ENCODE assay signal across 8 cellular contexts in the genomic region with DNA sequence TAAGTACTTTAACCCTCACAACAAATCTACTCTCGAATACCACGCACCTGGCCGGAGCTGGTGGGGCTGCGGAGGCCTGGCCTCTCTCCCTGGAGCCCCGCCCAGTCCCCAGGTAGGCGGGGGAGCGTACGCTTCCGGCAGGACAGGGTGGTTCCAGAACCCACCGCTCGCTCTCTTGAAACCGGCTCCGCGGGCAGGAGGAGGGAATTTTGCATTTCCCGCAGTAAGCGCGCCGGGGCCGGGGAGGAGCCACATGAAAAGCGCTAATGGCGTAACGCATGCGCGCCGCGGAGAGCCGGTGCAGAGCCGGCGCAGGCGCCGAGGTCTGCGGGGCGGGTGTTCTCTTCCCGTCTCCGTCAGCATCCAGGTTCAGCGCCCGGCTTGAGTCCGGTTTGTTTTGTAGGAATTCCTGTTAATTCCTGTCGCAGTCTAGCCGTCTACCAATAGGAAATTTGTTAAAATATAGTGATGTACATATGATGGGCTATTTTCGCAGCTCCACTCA. TPM values are rescaled to one million over a fixed set of nuclear protein-coding genes. Genes with fewer than 3 reads are reported as not detected.
DNase-seq lines count a peak whose midpoint lies in the region; ATAC-seq and TF ChIP-seq lines count a peak whose summit lies in the region.

No MANE protein-coding gene starts in this region.

- no TSS peak for BruUV-seq in OCI-LY7 (replicated peaks; lab: Mats Ljungman, UMichigan)

- WGBS in HUES64: 3% methylated on average over 41 of the region's 41 CpGs

- peak overlapping the region; percentile 78 to 82 for H3K4me3 Mint-ChIP-seq in activated T-cell treated with anti-CD3 and anti-CD28 coated beads, Interleukin-2, amount 50 U/mL, for 72 hours
- H3K4me3 Mint-ChIP-seq in naive thymus-derived CD4-positive, alpha-beta T cell: peak overlapping the region; percentile 68 to 90 (median 82)
- H3K4me3 Mint-ChIP-seq in stimulated activated naive B cell treated with anti-CD40 and anti-IgM and Interleukin-4, amounts not matched to agents 10 μg/mL and 1 μg/mL and 100 μg/mL, for 72 hours: peak overlapping the region; percentile 64 to 90

- H3K79me2 ChIP-seq in OCI-LY7 (ENCODE audit: insufficient read depth, low read depth, low read length): no peaks in the 10 kb centered on the region
- no peaks in the 10 kb centered on the region for H3K79me2 ChIP-seq in fibroblast of lung (ENCODE audit: control insufficient read depth, insufficient read depth, low read length)

- H3K27ac ChIP-seq in HUES64 (ENCODE audit: low read depth, low read length): peak overlapping the region; percentile 56; the same call in 1 of the 2 replicates
- no peak overlapping the region for H3K27ac ChIP-seq in OCI-LY7 (ENCODE audit: low read depth, low read length, poor library complexity, severe bottlenecking)
- no peak overlapping the region for H3K27ac ChIP-seq in fibroblast of lung (ENCODE audit: insufficient read depth, low read length)
- peak overlapping the region; percentile 36 for H3K27ac ChIP-seq in naive thymus-derived CD4-positive, alpha-beta T cell (ENCODE audit: low read depth, low read length)

- H3K4me2 ChIP-seq in OCI-LY7 (ENCODE audit: low read length) (peak overlapping the region; percentile 71), fibroblast of lung (ENCODE audit: extremely low read depth, insufficient read depth, low read length) (peak overlapping the region; percentile 46)

- H3K36me3 Mint-ChIP-seq in activated T-cell treated with anti-CD3 and anti-CD28 coated beads, Interleukin-2, amount 50 U/mL, for 72 hours (ENCODE audit: insufficient read depth in 2 of 2): no peaks in the 10 kb centered on the region
- peaks cover 0 to 4% (median 0%) of the 10 kb centered on the region in 5 donors for H3K36me3 Mint-ChIP-seq in naive thymus-derived CD4-positive, alpha-beta T cell
- no peaks in the 10 kb centered on the region for H3K36me3 Mint-ChIP-seq in stimulated activated naive B cell treated with anti-CD40 and anti-IgM and Interleukin-4, amounts not matched to agents 10 μg/mL and 1 μg/mL and 100 μg/mL, for 72 hours

- H2AFZ ChIP-seq in OCI-LY7 (ENCODE audit: low read length): peak overlapping the region; percentile 97
- H2AFZ ChIP-seq in fibroblast of lung (ENCODE audit: low read length): peak overlapping the region; percentile 77

- TF ChIP-seq CTCF in OCI-LY7 (conservative IDR thresholded peaks at IDR 0.05; ENCODE audit: low read length) (no peak), fibroblast of lung (conservative IDR thresholded peaks at IDR 0.05 in 1 of 2, IDR thresholded peaks at IDR 0.05 in 1 of 2; ENCODE audit: low read depth in 1 of 2, low read length in 2 of 2) (no peak)

- ATAC-seq in GM21515 (IDR thresholded peaks at IDR 0.05; ENCODE audit: unreplicated experiment): peak; percentile 79
- peak; percentile 81 to 89 for ATAC-seq in activated T-cell treated with anti-CD3 and anti-CD28 coated beads, Interleukin-2, amount 50 U/mL, for 72 hours (replicated peaks in 1 of 2)
- peak; percentile 86 for ATAC-seq in naive thymus-derived CD4-positive, alpha-beta T cell
- ATAC-seq in stimulated activated naive B cell treated with anti-CD40 and anti-IgM and Interleukin-4, amounts not matched to agents 10 μg/mL and 1 μg/mL and 100 μg/mL, for 72 hours (replicated peaks): peak; percentile 85 to 91

- peaks cover 19% of the 10 kb centered on the region for H3K4me1 ChIP-seq in HUES64 (ENCODE audit: insufficient read depth, low read length)
- H3K4me1 ChIP-seq in OCI-LY7 (ENCODE audit: insufficient read depth, low read length, poor library complexity, severe bottlenecking): peaks cover 13% of the 10 kb centered on the region
- H3K4me1 ChIP-seq in fibroblast of lung (ENCODE audit: control insufficient read depth, extremely low read depth, insufficient read depth, low read length): no peaks in the 10 kb centered on the region
- peaks cover 7 to 8% of the 10 kb centered on the region in 2 donors for H3K4me1 ChIP-seq in naive thymus-derived CD4-positive, alpha-beta T cell (ENCODE audit: control insufficient read depth in 2 of 2, insufficient read depth in 2 of 2, low read length in 2 of 2)

- H3K9me3 ChIP-seq in HUES64 (ENCODE audit: insufficient read depth, low read depth, low read length) (no peaks in the 10 kb centered on the region), OCI-LY7 (ENCODE audit: low read length) (no peaks in the 10 kb centered on the region), fibroblast of lung (ENCODE audit: control insufficient read depth, insufficient read depth, low read depth, low read length) (no peaks in the 10 kb centered on the region)
- no peaks in the 10 kb centered on the region for H3K9me3 ChIP-seq in naive thymus-derived CD4-positive, alpha-beta T cell (ENCODE audit: control insufficient read depth in 2 of 3, low read length in 3 of 3)

- intact Hi-C loops in OCI-LY7 (cut with micrococcal nuclease; ENCODE audit: unreplicated experiment): loop anchor here (5.0 to 10.0 kb wide), 8 partner anchors 91 to 1414 kb away; no protein-coding TSS in a partner anchor
- intact Hi-C loops in naive thymus-derived CD4-positive, alpha-beta T cell (cut with micrococcal nuclease): loop anchor here (1.0 to 10.0 kb wide), 18 partner anchors 161 to 1621 kb away; a partner anchor contains a TSS

- DNase-seq in DMS 273 (lab: John Stamatoyannopoulos, UW; ENCODE audit: unreplicated experiment) (peak; percentile 94), OCI-LY7 (ENCODE audit: low spot score) (peak; percentile 74), fibroblast of lung (ENCODE audit: low read depth in 2 of 2) (peak; percentile 68 to 72)
- peak; percentile 74 to 81 for DNase-seq in activated T-cell treated with anti-CD3 and anti-CD28 coated beads, Interleukin-2, amount 50 U/mL, for 72 hours
- DNase-seq in naive thymus-derived CD4-positive, alpha-beta T cell: peak; percentile 72 to 84 (median 80)
- DNase-seq in stimulated activated naive B cell treated with anti-CD40 and anti-IgM and Interleukin-4, amounts not matched to agents 10 μg/mL and 1 μg/mL and 100 μg/mL, for 72 hours: peak; percentile 68

- no peaks in the 10 kb centered on the region for H3K36me3 ChIP-seq in HUES64 (ENCODE audit: insufficient read depth, low read length)
- H3K36me3 ChIP-seq in OCI-LY7 (ENCODE audit: insufficient read depth, low read length): no peaks in the 10 kb centered on the region
- no peaks in the 10 kb centered on the region for H3K36me3 ChIP-seq in fibroblast of lung (ENCODE audit: control insufficient read depth, insufficient read depth, low read length)
- H3K36me3 ChIP-seq in naive thymus-derived CD4-positive, alpha-beta T cell (ENCODE audit: control insufficient read depth in 2 of 3, insufficient read depth in 3 of 3, low read length in 3 of 3): no peaks in the 10 kb centered on the region

- H3K27ac Mint-ChIP-seq in activated T-cell treated with anti-CD3 and anti-CD28 coated beads, Interleukin-2, amount 50 U/mL, for 72 hours: no peak overlapping the region
- peak overlapping the region in 8 of 9 donors; percentile 66 to 90 (median 78) for H3K27ac Mint-ChIP-seq in naive thymus-derived CD4-positive, alpha-beta T cell
- peak overlapping the region; percentile 43 for H3K27ac Mint-ChIP-seq in stimulated activated naive B cell treated with anti-CD40 and anti-IgM and Interleukin-4, amounts not matched to agents 10 μg/mL and 1 μg/mL and 100 μg/mL, for 72 hours

- H3K4me3 ChIP-seq in HUES64 (ENCODE audit: low read length): peak overlapping the region; percentile 70
- peak overlapping the region; percentile 60 for H3K4me3 ChIP-seq in OCI-LY7 (ENCODE audit: low read depth, low read length, poor library complexity, severe bottlenecking)
- peak overlapping the region; percentile 12 to 73 (median 57) for H3K4me3 ChIP-seq in fibroblast of lung (replicated peaks in 1 of 4; ENCODE audit: control extremely low read depth in 1 of 4, insufficient read depth in 1 of 4, low read depth in 3 of 4, low read length in 4 of 4)
- peak overlapping the region; percentile 65 for H3K4me3 ChIP-seq in naive thymus-derived CD4-positive, alpha-beta T cell (ENCODE audit: low read length)

- peaks cover 15% of the 10 kb centered on the region for H3K27me3 Mint-ChIP-seq in activated T-cell treated with anti-CD3 and anti-CD28 coated beads, Interleukin-2, amount 50 U/mL, for 72 hours (ENCODE audit: low read depth)
- peaks cover 0 to 27% (median 0%) of the 10 kb centered on the region in 5 donors for H3K27me3 Mint-ChIP-seq in naive thymus-derived CD4-positive, alpha-beta T cell
- H3K27me3 Mint-ChIP-seq in stimulated activated naive B cell treated with anti-CD40 and anti-IgM and Interleukin-4, amounts not matched to agents 10 μg/mL and 1 μg/mL and 100 μg/mL, for 72 hours: peaks cover 10 to 13% of the 10 kb centered on the region in 2 donors

- POLR2A ChIA-PET in OCI-LY7 (lab: Charles Lee): interaction anchor here (0.6 to 1.5 kb wide), 3 partner anchors 106 to 1758 kb away, joined by 3 to 5 read pairs (median 4); no protein-coding TSS in a partner anchor
- POLR2A ChIA-PET in naive thymus-derived CD4-positive, alpha-beta T cell (lab: Charles Lee): no interaction called here

- peaks cover 29% of the 10 kb centered on the region for H3K4me1 Mint-ChIP-seq in activated T-cell treated with anti-CD3 and anti-CD28 coated beads, Interleukin-2, amount 50 U/mL, for 72 hours (ENCODE audit: low read depth)
- peaks cover 12 to 30% (median 22%) of the 10 kb centered on the region in 7 donors for H3K4me1 Mint-ChIP-seq in naive thymus-derived CD4-positive, alpha-beta T cell
- H3K4me1 Mint-ChIP-seq in stimulated activated naive B cell treated with anti-CD40 and anti-IgM and Interleukin-4, amounts not matched to agents 10 μg/mL and 1 μg/mL and 100 μg/mL, for 72 hours: peaks cover 18 to 28% of the 10 kb centered on the region in 2 donors

- H3K27me3 ChIP-seq in HUES64 (ENCODE audit: insufficient read depth, low read length) (no peaks in the 10 kb centered on the region), fibroblast of lung (ENCODE audit: control insufficient read depth, insufficient read depth, low read length) (peaks cover 2% of the 10 kb centered on the region)
- H3K27me3 ChIP-seq in naive thymus-derived CD4-positive, alpha-beta T cell (ENCODE audit: control insufficient read depth in 2 of 2, insufficient read depth in 2 of 2, low read length in 2 of 2): no peaks in the 10 kb centered on the region

- no peaks in the 10 kb centered on the region for H3K9me2 ChIP-seq in OCI-LY7 (ENCODE audit: insufficient read depth, low read length)

- H4K20me1 ChIP-seq in OCI-LY7 (ENCODE audit: insufficient read depth, low read length): no peaks in the 10 kb centered on the region
- no peaks in the 10 kb centered on the region for H4K20me1 ChIP-seq in fibroblast of lung (ENCODE audit: control insufficient read depth, extremely low read depth, insufficient read depth, low read length)

- H3K9ac ChIP-seq in HUES64 (ENCODE audit: low read depth, low read length) (peak overlapping the region; percentile 67), fibroblast of lung (ENCODE audit: insufficient read depth, low read length) (peak overlapping the region; percentile 40)

- CTCF ChIA-PET in OCI-LY7 (lab: Charles Lee; ENCODE audit: unreplicated experiment): no interaction called here
- CTCF ChIA-PET in naive thymus-derived CD4-positive, alpha-beta T cell (lab: Charles Lee): interaction anchor here (1.2 to 1.7 kb wide), 2 partner anchors 9 to 14 kb away, joined by 3 read pairs; no protein-coding TSS in a partner anchor

- no peaks in the 10 kb centered on the region for H3K9me3 Mint-ChIP-seq in activated T-cell treated with anti-CD3 and anti-CD28 coated beads, Interleukin-2, amount 50 U/mL, for 72 hours
- H3K9me3 Mint-ChIP-seq in naive thymus-derived CD4-positive, alpha-beta T cell: peaks cover 0 to 6% (median 0%) of the 10 kb centered on the region in 11 donors
- H3K9me3 Mint-ChIP-seq in stimulated activated naive B cell treated with anti-CD40 and anti-IgM and Interleukin-4, amounts not matched to agents 10 μg/mL and 1 μg/mL and 100 μg/mL, for 72 hours: peaks cover 0 to 1% of the 10 kb centered on the region in 2 donors

RNA-seq across cellular contexts. Expression of a gene that starts 20.8 kb away (rescaled TPM):
- polyA plus RNA-seq in HUES64 (2013, experiment 1 of 2): 4.5 TPM
- 4.9 TPM for polyA plus RNA-seq in HUES64 (2013, experiment 2 of 2)
- total RNA-seq in OCI-LY7 (2014; rRNA removed; shearing (Covaris generic)): 2.3 and 3.9 TPM in 2 replicates
- total RNA-seq in OCI-LY7 (2022): 0.59 and 0.68 TPM in 2 replicates
- under 1 TPM; 0.10 to 0.19 TPM for total RNA-seq in activated T-cell treated with anti-CD3 and anti-CD28 coated beads, Interleukin-2, amount 50 U/mL, for 72 hours
- total RNA-seq in fibroblast of lung: 1.0 and 1.5 TPM in 2 replicates
- 0.50 and 1.2 TPM in 2 replicates for polyA plus RNA-seq in fibroblast of lung
- polyA plus RNA-seq in fibroblast of lung (2012): 0.51 and 0.76 TPM in 2 replicates
- polyA minus RNA-seq in fibroblast of lung (ENCODE audit: low replicate concordance): not detected in 2 replicates
- under 1 TPM in 2 of 5 experiments, not detected in 3; 0.07 to 0.13 TPM for total RNA-seq in naive thymus-derived CD4-positive, alpha-beta T cell
- not detected for polyA plus RNA-seq in naive thymus-derived CD4-positive, alpha-beta T cell

Comparison
In these comparisons a context has a peak if more than half of its experiments do, and no peak if none do; other contexts are left out.
1. H3K27ac ChIP-seq: peak in HUES64 (single experiment) and naive thymus-derived CD4-positive, alpha-beta T cell (single experiment); none in OCI-LY7 (single experiment) and fibroblast of lung (single experiment).
2. Peak in every context shown above with its lines, with median percentiles within 50 percentile points of each other: DNase-seq, ATAC-seq, H3K4me3 ChIP-seq and H3K4me3 Mint-ChIP-seq.